12 cellular contexts compared by ENCODE assay signal in genomic region chr4:113147498-113148231, GRCh38.
DNase-seq lines count a peak whose midpoint lies in the region; ATAC-seq and TF ChIP-seq lines count a peak whose summit lies in the region.
"Had no signal": no experiment of that assay in that cellular context is flagged by ENCODE, and none has a peak within 500 bp of the region (broad histone marks: within the 10 kb centered on the region; RNA-seq: fewer than 3 reads in every experiment).

No MANE protein-coding gene starts in this region.

- H3K27me3 ChIP-seq in duodenal mucosa (ENCODE audit: control insufficient read depth in 1 of 2, insufficient read depth in 2 of 2, low read length in 2 of 2) = no peaks in the 10 kb centered on the region
- no peaks in the 10 kb centered on the region for H3K27me3 ChIP-seq in thoracic aorta (replicated peaks; ENCODE audit: insufficient read depth)

- peaks cover 2% of the 10 kb centered on the region for H3K36me3 Mint-ChIP-seq in memory B cell

- H3K9me3 Mint-ChIP-seq in memory B cell = no peaks in the 10 kb centered on the region

- no peak for ATAC-seq in memory B cell (ENCODE audit: low read depth)
- ATAC-seq in thoracic aorta (ENCODE audit: insufficient number of reproducible peaks, low FRiP score, low read depth) = no peak
- ATAC-seq in HG03571 (IDR thresholded peaks at IDR 0.05; ENCODE audit: unreplicated experiment) = no peak

- H3K4me3 ChIP-seq in duodenal mucosa (ENCODE audit: low read depth in 1 of 2, low read length in 2 of 2) (peak overlapping the region; percentile 74 to 82), thoracic aorta (peak overlapping the region; percentile 74)

- DNase-seq in memory B cell (ENCODE audit: low spot score in 2 of 2) = no peak
- no peak for DNase-seq in thoracic aorta (ENCODE audit: low spot score)
- DNase-seq in iPS-NIHi11 (ENCODE audit: low spot score) = no peak
- DNase-seq in islet precursor cell = no peak
- DNase-seq: H7; NCI-H1436; NCI-H748 treated with DMSO at 0.1 percent for 48 hours; nucleus accumbens; stimulated activated naive CD8-positive, alpha-beta T cell treated with anti-CD3 and anti-CD28 coated beads, Interleukin-15, Interleukin-2, amounts not matched to agents 100 U/mL and 50 U/mL, for 24 hours had no signal

- H3K36me3 ChIP-seq in KOPT-K1 (ENCODE audit: insufficient read depth, low read length) = no peaks in the 10 kb centered on the region
- no peaks in the 10 kb centered on the region for H3K36me3 ChIP-seq in duodenal mucosa (ENCODE audit: control insufficient read depth in 1 of 2, insufficient read depth in 2 of 2, low read length in 2 of 2)
- no peaks in the 10 kb centered on the region for H3K36me3 ChIP-seq in thoracic aorta

- H3K27me3 Mint-ChIP-seq in memory B cell = peaks cover 2% of the 10 kb centered on the region

- H3K4me1 Mint-ChIP-seq in memory B cell = peaks cover 4% of the 10 kb centered on the region

- H3K9me3 ChIP-seq in KOPT-K1 (ENCODE audit: insufficient read depth, low read length, poor library complexity, severe bottlenecking) (no peaks in the 10 kb centered on the region), duodenal mucosa (ENCODE audit: control insufficient read depth in 1 of 2, low read length in 2 of 2) (no peaks in the 10 kb centered on the region), thoracic aorta (no peaks in the 10 kb centered on the region)

- H3K27ac ChIP-seq in KOPT-K1 (ENCODE audit: low read depth, low read length, poor library complexity, severe bottlenecking) (peak overlapping the region; percentile 53), duodenal mucosa (ENCODE audit: low read depth, low read length) (peak overlapping the region; percentile 69), thoracic aorta (peak overlapping the region; percentile 2 to 73)

- H3K4me1 ChIP-seq in duodenal mucosa (ENCODE audit: control insufficient read depth in 1 of 2, insufficient read depth in 2 of 2, low read length in 2 of 2) (peaks cover 6 to 15% of the 10 kb centered on the region in 2 donors), thoracic aorta (ENCODE audit: control insufficient read depth in 1 of 2, low read depth in 2 of 2) (peaks cover 3 to 21% of the 10 kb centered on the region in 2 donors)

- no peak for TF ChIP-seq CTCF in thoracic aorta (IDR thresholded peaks at IDR 0.05)

- H3K27ac Mint-ChIP-seq in memory B cell = peak overlapping the region; percentile 76

- peak overlapping the region in 1 of 2 donors; percentile 64 for H3K9ac ChIP-seq in duodenal mucosa (ENCODE audit: low read depth in 1 of 2, low read length in 2 of 2)

- H3K4me3 Mint-ChIP-seq in memory B cell = no peak overlapping the region
